Comparison of ENCODE assay signal across 31 cellular contexts in genomic region chr13:20473139-20473538, GRCh38. TPM values are rescaled to one million over a fixed set of nuclear protein-coding genes. Genes with fewer than 3 reads are reported as not detected.
DNase-seq lines count a peak whose midpoint lies in the region; ATAC-seq, FAIRE-seq and TF ChIP-seq lines count a peak whose summit lies in the region.
"Had no signal": no experiment of that assay in that cellular context is flagged by ENCODE, and none has a peak within 500 bp of the region (broad histone marks: within the 10 kb centered on the region; RNA-seq: fewer than 3 reads in every experiment).

No MANE protein-coding gene starts in this region.

- H3K4me3 Mint-ChIP-seq in natural killer cell treated with Interleukin-12 subunit alpha and Interleukin-12 subunit beta and Interleukin-15 and Interleukin-18, amount 100 ng/mL, for 72 hours, result no peak overlapping the region
- H3K4me3 Mint-ChIP-seq: activated T-cell treated with anti-CD3 and anti-CD28 coated beads, Interleukin-2, amount 50 U/mL, for 72 hours; nephron had no signal

- H3K4me1 ChIP-seq in BLaER1 (peaks cover 63% of the 10 kb centered on the region), IMR-90 (ENCODE audit: control insufficient read depth, insufficient read depth, low read length) (peaks cover 2% of the 10 kb centered on the region; the same call in 1 of the 2 replicates), esophagus muscularis mucosa (no peaks in the 10 kb centered on the region), ascending aorta (no peaks in the 10 kb centered on the region)
- H3K4me1 ChIP-seq: colonic mucosa, gastrocnemius medialis, upper lobe of right lung had no signal

- peak overlapping the region; percentile 69; the same call in 1 of the 2 replicates for H3K4ac ChIP-seq in IMR-90 (ENCODE audit: low read depth, low read length)

- TF ChIP-seq CTCF in IMR-90 (conservative IDR thresholded peaks at IDR 0.05; ENCODE audit: low read depth, low read length) (no peak), esophagus muscularis mucosa (IDR thresholded peaks at IDR 0.05) (no peak), ascending aorta (IDR thresholded peaks at IDR 0.05) (no peak)

- FAIRE-seq in GM12891 (lab: Jason Lieb, UNC), result no peak
- FAIRE-seq: GM12892, pancreas had no signal

- no peak overlapping the region for H2BK120ac ChIP-seq in IMR-90 (ENCODE audit: low read depth, low read length)

- CTCF ChIA-PET in IMR-90 (lab: Yijun Ruan, JAX), result interaction anchor here (1.1 to 1.7 kb wide), 3 partner anchors 19 to 278 kb away, joined by 3 to 5 read pairs (median 4); no protein-coding TSS in a partner anchor

- no peak overlapping the region for H2BK15ac ChIP-seq in IMR-90 (ENCODE audit: low read depth, low read length)

- no peak overlapping the region for H2BK20ac ChIP-seq in IMR-90 (ENCODE audit: low read depth, low read length)

- H3K23ac ChIP-seq in IMR-90 (ENCODE audit: low read depth, low read length), result no peak overlapping the region

- H4K20me1 ChIP-seq in BLaER1 (no peaks in the 10 kb centered on the region), IMR-90 (ENCODE audit: insufficient read depth, low read length) (no peaks in the 10 kb centered on the region)

- dilution Hi-C loops in IMR-90 (cut with HindIII; ENCODE audit: low sequenced_read_pairs, unreplicated experiment), result no loop called here

- H2BK5ac ChIP-seq in IMR-90 (ENCODE audit: low read depth, low read length, poor library complexity, severe bottlenecking), result no peak overlapping the region

- H2AK9ac ChIP-seq in IMR-90 (replicated peaks; ENCODE audit: low read depth, low read length, poor library complexity), result peak overlapping the region; percentile 22

- no peaks in the 10 kb centered on the region for H3K9me1 ChIP-seq in IMR-90 (ENCODE audit: insufficient read depth, low read length)

- H3K18ac ChIP-seq in IMR-90 (ENCODE audit: low read depth, low read length), result no peak overlapping the region

- no TSS peak for BruUV-seq in IMR-90 (replicated peaks; lab: Mats Ljungman, UMichigan)

- TF ChIP-seq EP300 in esophagus muscularis mucosa (IDR thresholded peaks at IDR 0.05), result no peak

- H3K27ac Mint-ChIP-seq in natural killer cell treated with Interleukin-12 subunit alpha and Interleukin-12 subunit beta and Interleukin-15 and Interleukin-18, amount 100 ng/mL, for 72 hours, result peak overlapping the region; percentile 24 to 37
- H3K27ac Mint-ChIP-seq: nephron had no signal

- peaks cover 13 to 20% of the 10 kb centered on the region in 2 donors for H3K4me1 Mint-ChIP-seq in natural killer cell treated with Interleukin-12 subunit alpha and Interleukin-12 subunit beta and Interleukin-15 and Interleukin-18, amount 100 ng/mL, for 72 hours (ENCODE audit: low read depth in 2 of 2)
- H3K4me1 Mint-ChIP-seq: nephron had no signal

- no peak overlapping the region for H3K4me3 ChIP-seq in BLaER1
- H3K4me3 ChIP-seq in IMR-90 (ENCODE audit: insufficient read depth, low read depth, low read length), result no peak overlapping the region
- H3K4me3 ChIP-seq in esophagus muscularis mucosa, result no peak overlapping the region
- H3K4me3 ChIP-seq in ascending aorta, result no peak overlapping the region
- H3K4me3 ChIP-seq: colonic mucosa, gastrocnemius medialis, pancreas, PC-9, upper lobe of right lung had no signal

- no peaks in the 10 kb centered on the region for H3K79me1 ChIP-seq in IMR-90 (ENCODE audit: low read depth in 1 of 2, low read length in 2 of 2)

- TF ChIP-seq POLR2A in IMR-90 (IDR thresholded peaks at IDR 0.05; ENCODE audit: low read depth, low read length) (no peak), esophagus muscularis mucosa (IDR thresholded peaks at IDR 0.05; ENCODE audit: low read depth) (no peak), GM12891 (IDR thresholded peaks at IDR 0.05; ENCODE audit: low read depth, low read length) (no peak)

- H3K36me3 Mint-ChIP-seq in natural killer cell treated with Interleukin-12 subunit alpha and Interleukin-12 subunit beta and Interleukin-15 and Interleukin-18, amount 100 ng/mL, for 72 hours, result no peaks in the 10 kb centered on the region

- no peak overlapping the region for H4K8ac ChIP-seq in IMR-90 (ENCODE audit: low read depth in 2 of 2, low read length in 2 of 2)

- no peak overlapping the region for H4K91ac ChIP-seq in IMR-90 (ENCODE audit: insufficient read depth, low read depth, low read length)

- POLR2A ChIA-PET in IMR-90 (lab: Charles Lee; ENCODE audit: unreplicated experiment), result interaction anchor here (0.5 kb wide), 1 partner anchor 18 kb away, joined by 3 read pairs; no protein-coding TSS in a partner anchor

- H3K9me3 Mint-ChIP-seq in natural killer cell treated with Interleukin-12 subunit alpha and Interleukin-12 subunit beta and Interleukin-15 and Interleukin-18, amount 100 ng/mL, for 72 hours, result no peaks in the 10 kb centered on the region
- H3K9me3 Mint-ChIP-seq: activated T-cell treated with anti-CD3 and anti-CD28 coated beads, Interleukin-2, amount 50 U/mL, for 72 hours; nephron had no signal

- peak overlapping the region; percentile 79; the same call in 1 of the 2 replicates for H2AK5ac ChIP-seq in IMR-90 (ENCODE audit: low read depth, low read length)

- in situ Hi-C loops in IMR-90 (cut with MboI; ENCODE audit: low sequenced_read_pairs), result no loop called here

- H3K27ac ChIP-seq in BLaER1 (peak overlapping the region; percentile 68), IMR-90 (ENCODE audit: insufficient read depth, low read length) (no peak overlapping the region), esophagus muscularis mucosa (replicated peaks in 1 of 4) (no peak overlapping the region), ascending aorta (no peak overlapping the region), caudate nucleus (ENCODE audit: low read depth, low read length) (no peak overlapping the region)
- H3K27ac ChIP-seq: colonic mucosa, gastrocnemius medialis, pancreas, PC-9, upper lobe of right lung, WERI-Rb-1 had no signal

- no peak overlapping the region for H3K14ac ChIP-seq in IMR-90 (replicated peaks; ENCODE audit: low read depth, low read length)

- H2AFZ ChIP-seq in IMR-90 (replicated peaks; ENCODE audit: low read length, poor library complexity), result peak overlapping the region; percentile 63
- H2AFZ ChIP-seq: PC-9 had no signal

- H3K36me3 ChIP-seq in BLaER1, result no peaks in the 10 kb centered on the region; the same call in 1 of the 2 replicates
- no peaks in the 10 kb centered on the region for H3K36me3 ChIP-seq in IMR-90 (ENCODE audit: control insufficient read depth, insufficient read depth, low read length)
- peaks cover 0 to 45% (median 5%) of the 10 kb centered on the region in 4 donors for H3K36me3 ChIP-seq in esophagus muscularis mucosa
- H3K36me3 ChIP-seq in ascending aorta, result peaks cover 0 to 4% of the 10 kb centered on the region in 2 donors
- H3K36me3 ChIP-seq: colonic mucosa, pancreas, upper lobe of right lung, WERI-Rb-1 had no signal

- intact Hi-C loops in IMR-90 (cut with micrococcal nuclease), result no loop called here
- intact Hi-C loops in esophagus muscularis mucosa (cut with DNase I), result no loop called here
- intact Hi-C loops in ascending aorta (cut with DNase I), result no loop called here

- no peak overlapping the region for H4K5ac ChIP-seq in IMR-90 (ENCODE audit: low read depth, low read length)

- H3K27me3 Mint-ChIP-seq in natural killer cell treated with Interleukin-12 subunit alpha and Interleukin-12 subunit beta and Interleukin-15 and Interleukin-18, amount 100 ng/mL, for 72 hours, result no peaks in the 10 kb centered on the region

- peaks cover 14% of the 10 kb centered on the region for H3K9me3 ChIP-seq in BLaER1
- H3K9me3 ChIP-seq in IMR-90 (ENCODE audit: control insufficient read depth, insufficient read depth, low read length), result no peaks in the 10 kb centered on the region
- no peaks in the 10 kb centered on the region for H3K9me3 ChIP-seq in esophagus muscularis mucosa
- H3K9me3 ChIP-seq in ascending aorta, result no peaks in the 10 kb centered on the region
- H3K9me3 ChIP-seq: colonic mucosa, gastrocnemius medialis, pancreas, upper lobe of right lung had no signal

- WGBS in IMR-90 (ENCODE audit: extremely low coverage in 2 of 2, insufficient read length in 1 of 2), 2 experiments, result 95% methylated on average over 3 of the region's 14 CpGs; no CpG with 5 or more reads in 1 of the 2 experiments
- WGBS in esophagus muscularis mucosa, result 94% methylated on average over 12 of the region's 14 CpGs

- H3K9ac ChIP-seq in BLaER1, result peak overlapping the region; percentile 24; the same call in 1 of the 2 replicates
- no peak overlapping the region for H3K9ac ChIP-seq in IMR-90 (ENCODE audit: low read depth, low read length)

- H3K4me2 ChIP-seq in BLaER1 (peak overlapping the region; percentile 65), IMR-90 (ENCODE audit: low read depth, low read length) (no peak overlapping the region)
- H3K4me2 ChIP-seq: PC-9 had no signal

- no peak overlapping the region for H3K56ac ChIP-seq in IMR-90 (ENCODE audit: extremely low read depth, insufficient read depth, low read length)

- peak; percentile 42 for DNase-seq in IMR-90
- DNase-seq in esophagus muscularis mucosa (ENCODE audit: extremely low spot score), result peak; percentile 75
- DNase-seq in natural killer cell treated with Interleukin-12 subunit alpha and Interleukin-12 subunit beta and Interleukin-15 and Interleukin-18, amount 100 ng/mL, for 72 hours (ENCODE audit: low spot score), result no peak
- DNase-seq in ascending aorta (ENCODE audit: low spot score in 2 of 2), result no peak
- DNase-seq in GM12891 (ENCODE audit: insufficient read length, low spot score), result no peak
- DNase-seq in caudate nucleus (lab: John Stamatoyannopoulos, UW), result no peak
- DNase-seq: ACHN; activated CD4-positive, alpha-beta T cell treated with anti-CD3 and anti-CD28 coated beads, Interleukin-2, amount 50 U/mL, for 1 hour; activated naive CD4-positive, alpha-beta T cell treated with Interleukin-2 at 50 U/mL for 16 hours; activated T-cell treated with anti-CD3 and anti-CD28 coated beads, Interleukin-2, amount 50 U/mL, for 72 hours; colonic mucosa; effector CD8-positive, alpha-beta T cell; gastrocnemius medialis; GOT3; NCI-H1048; NCI-H1694; NCI-H2171 treated with DMSO at 0.1 percent for 48 hours; NCI-H524; NK-92 treated with Interleukin-12 subunit alpha and Interleukin-12 subunit beta, amount 100 ng/mL, for 24 hours; pancreas; PC-9; SHP77; stimulated activated CD4-positive, alpha-beta T cell treated with anti-CD3 and anti-CD28 coated beads, Interleukin-4, amount 100 ng/mL, for 1 hour; T-helper 9 cell; upper lobe of right lung; WERI-Rb-1 had no signal

- no peaks in the 10 kb centered on the region for H3K27me3 ChIP-seq in BLaER1
- no peaks in the 10 kb centered on the region for H3K27me3 ChIP-seq in IMR-90 (ENCODE audit: control insufficient read depth, insufficient read depth, low read length)
- H3K27me3 ChIP-seq in esophagus muscularis mucosa, result no peaks in the 10 kb centered on the region
- no peaks in the 10 kb centered on the region for H3K27me3 ChIP-seq in ascending aorta
- H3K27me3 ChIP-seq: colonic mucosa, gastrocnemius medialis, pancreas, upper lobe of right lung had no signal

- no peak for TF ChIP-seq RAD21 in IMR-90 (IDR thresholded peaks at IDR 0.05; ENCODE audit: low read length)

- ATAC-seq in IMR-90 (ENCODE audit: low read depth) (peak; percentile 80), HG03354 (IDR thresholded peaks at IDR 0.05; ENCODE audit: poor library complexity, severe bottlenecking, unreplicated experiment) (no peak)
- no peak for ATAC-seq in natural killer cell treated with Interleukin-12 subunit alpha and Interleukin-12 subunit beta and Interleukin-15 and Interleukin-18, amount 100 ng/mL, for 72 hours
- ATAC-seq: activated T-cell treated with anti-CD3 and anti-CD28 coated beads, Interleukin-2, amount 50 U/mL, for 72 hours; gastrocnemius medialis; left lobe of liver; pancreas; upper lobe of right lung had no signal

RNA-seq across cellular contexts. Expression of gene CRYL1, which starts 52.5 kb away (rescaled TPM):
- total RNA-seq in IMR-90 (2012; rRNA removed) (10.6 and 11.7 TPM in 2 replicates), esophagus muscularis mucosa (10 to 100 TPM; 42.3 to 59.3 (median 45.4) TPM), ascending aorta (13.1 TPM)
- polyA plus RNA-seq in IMR-90 (2012; rRNA removed), result 16.4 TPM in 2 replicates
- 14.6 and 17.3 TPM in 2 replicates for polyA plus RNA-seq in IMR-90 (2012; cell fraction: cytosol; rRNA removed)
- polyA plus RNA-seq in IMR-90 (2012; cell fraction: nucleus; rRNA removed; ENCODE audit: low replicate concordance), result 6.1 and 9.9 TPM in 2 replicates
- total RNA-seq in natural killer cell treated with Interleukin-12 subunit alpha and Interleukin-12 subunit beta and Interleukin-15 and Interleukin-18, amount 100 ng/mL, for 72 hours, result 1 to 10 TPM; 5.2 to 9.0 TPM
- polyA plus RNA-seq in GM12891 (2012; ENCODE audit: low read depth, missing spikeins), result 29.6 TPM

Comparison
In these comparisons a context has a peak if more than half of its experiments do, and no peak if none do; other contexts are left out.
1. DNase-seq: peak in IMR-90 (single experiment) and esophagus muscularis mucosa (single experiment); none in natural killer cell treated with Interleukin-12 subunit alpha and Interleukin-12 subunit beta and Interleukin-15 and Interleukin-18, amount 100 ng/mL, for 72 hours (single experiment), ascending aorta (0 of 2), GM12891 (single experiment) and caudate nucleus (0 of 61).